In the genomic region with DNA sequence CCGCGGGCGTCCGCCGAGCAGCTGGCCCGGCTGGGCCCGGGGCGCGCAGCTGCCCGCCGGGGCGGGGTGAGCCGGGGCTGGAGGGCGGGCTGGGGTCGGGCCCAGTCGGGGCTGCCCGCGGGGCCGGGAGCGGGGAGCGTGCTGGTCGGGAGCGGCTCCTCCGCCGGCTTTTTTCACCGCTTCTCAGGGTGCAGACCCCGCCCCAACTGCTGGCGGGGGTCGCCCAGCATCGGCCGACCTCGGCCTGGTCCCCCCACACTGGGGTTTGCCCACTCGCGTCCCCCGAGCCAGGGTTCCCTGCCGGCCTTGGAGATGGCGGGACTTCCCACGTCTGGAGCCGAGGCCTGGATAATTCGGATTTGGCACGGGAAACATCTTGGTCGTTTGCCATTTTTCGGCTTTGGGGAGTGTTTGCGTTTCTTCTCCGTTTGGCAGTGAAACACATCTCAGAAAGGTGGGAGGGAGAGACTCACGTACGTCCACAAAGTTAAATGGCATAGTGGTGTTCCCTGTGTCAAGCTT, we compare ENCODE assay signal across 8 cellular contexts. TPM values are rescaled to one million over a fixed set of nuclear protein-coding genes. Genes with fewer than 3 reads are reported as not detected.
A peak's percentile ranks its signal among the peaks of the same experiment; 100 is the strongest.
DNase-seq lines count a peak whose midpoint lies in the region; ATAC-seq and TF ChIP-seq lines count a peak whose summit lies in the region.

No MANE protein-coding gene starts in this region.

- peak overlapping the region; percentile 98 for H3K27ac Mint-ChIP-seq in activated CD4-positive, alpha-beta T cell treated with anti-CD3 and anti-CD28 coated beads for 36 hours

- H3K4me3 ChIP-seq in retinal pigment epithelial cell (ENCODE audit: low read length) = peak overlapping the region; percentile 74

- peaks cover 22% of the 10 kb centered on the region for H3K36me3 Mint-ChIP-seq in activated CD4-positive, alpha-beta T cell treated with anti-CD3 and anti-CD28 coated beads for 36 hours (ENCODE audit: low read depth)

- no peaks in the 10 kb centered on the region for H3K9me3 Mint-ChIP-seq in activated CD4-positive, alpha-beta T cell treated with anti-CD3 and anti-CD28 coated beads for 36 hours (ENCODE audit: low read depth)

- CTCF ChIA-PET in activated CD4-positive, alpha-beta T cell treated with anti-CD3 and anti-CD28 coated beads for 36 hours (lab: Charles Lee) = interaction anchor here (0.5 to 2.9 kb wide), 6 partner anchors 18 to 641 kb away, joined by 3 to 12 read pairs (median 3); no protein-coding TSS in a partner anchor

- intact Hi-C loops in activated CD4-positive, alpha-beta T cell treated with anti-CD3 and anti-CD28 coated beads for 36 hours (cut with DNase I, micrococcal nuclease) = loop anchor here (1.0 to 5.0 kb wide), 13 partner anchors 34 to 1884 kb away; partner anchors contain the start of genes GUSB (in 1 of the 2), RABGEF1 (in 1 of the 2), SBDS (in 1 of the 2) and TYW1 (in 1 of the 2)

- peaks cover 36% of the 10 kb centered on the region for H3K4me1 Mint-ChIP-seq in activated CD4-positive, alpha-beta T cell treated with anti-CD3 and anti-CD28 coated beads for 36 hours

- no peak for TF ChIP-seq CTCF in retinal pigment epithelial cell (conservative IDR thresholded peaks at IDR 0.05; ENCODE audit: low read depth, low read length)

- ATAC-seq in activated CD4-positive, alpha-beta T cell treated with anti-CD3 and anti-CD28 coated beads for 36 hours = no peak
- ATAC-seq in HG02870 (IDR thresholded peaks at IDR 0.05; ENCODE audit: unreplicated experiment) = peak; percentile 19

- H3K27me3 Mint-ChIP-seq in activated CD4-positive, alpha-beta T cell treated with anti-CD3 and anti-CD28 coated beads for 36 hours = no peaks in the 10 kb centered on the region

- POLR2A ChIA-PET in activated CD4-positive, alpha-beta T cell treated with anti-CD3 and anti-CD28 coated beads for 36 hours (lab: Charles Lee) = interaction anchor here (0.6 kb wide), 1 partner anchor 34 kb away, joined by 3 read pairs; no protein-coding TSS in a partner anchor

- H3K4me3 Mint-ChIP-seq in activated CD4-positive, alpha-beta T cell treated with anti-CD3 and anti-CD28 coated beads for 36 hours = peak overlapping the region; percentile 99

- DNase-seq in activated CD4-positive, alpha-beta T cell treated with anti-CD3 and anti-CD28 coated beads for 36 hours = peak; percentile 37
- DNase-seq in activated CD4-positive, alpha-beta T cell treated with anti-CD3 and anti-CD28 coated beads for 1 hour = no peak
- DNase-seq in NCI-H748 (lab: John Stamatoyannopoulos, UW; ENCODE audit: unreplicated experiment) (peak; percentile 34), amniotic epithelial cell (ENCODE audit: low read depth) (peak; percentile 36), hepatic stellate cell (ENCODE audit: low spot score) (peak; percentile 60), retinal pigment epithelial cell (ENCODE audit: low read depth) (peak; percentile 38), SK-N-DZ (ENCODE audit: low spot score) (no peak)

RNA-seq across cellular contexts. Expression of gene TMEM248, which starts 0.4 kb away (rescaled TPM):
- 10 to 100 TPM; 70.5 to 85.8 TPM for total RNA-seq in activated CD4-positive, alpha-beta T cell treated with anti-CD3 and anti-CD28 coated beads for 36 hours
- 61.7 and 69.4 TPM in 2 replicates for polyA plus RNA-seq in SK-N-DZ (2014; cell fraction: cytosol; rRNA removed)
- polyA plus RNA-seq in SK-N-DZ (2014; cell fraction: nucleus; rRNA removed) = 44.6 and 48.2 TPM in 2 replicates

Comparison
In these comparisons a context has a peak if more than half of its experiments do, and no peak if none do; other contexts are left out.
1. DNase-seq: peak in activated CD4-positive, alpha-beta T cell treated with anti-CD3 and anti-CD28 coated beads for 36 hours (single experiment), NCI-H748 (single experiment), amniotic epithelial cell (single experiment), hepatic stellate cell (single experiment) and retinal pigment epithelial cell (single experiment); none in activated CD4-positive, alpha-beta T cell treated with anti-CD3 and anti-CD28 coated beads for 1 hour (single experiment) and SK-N-DZ (single experiment).